In the genomic region with DNA sequence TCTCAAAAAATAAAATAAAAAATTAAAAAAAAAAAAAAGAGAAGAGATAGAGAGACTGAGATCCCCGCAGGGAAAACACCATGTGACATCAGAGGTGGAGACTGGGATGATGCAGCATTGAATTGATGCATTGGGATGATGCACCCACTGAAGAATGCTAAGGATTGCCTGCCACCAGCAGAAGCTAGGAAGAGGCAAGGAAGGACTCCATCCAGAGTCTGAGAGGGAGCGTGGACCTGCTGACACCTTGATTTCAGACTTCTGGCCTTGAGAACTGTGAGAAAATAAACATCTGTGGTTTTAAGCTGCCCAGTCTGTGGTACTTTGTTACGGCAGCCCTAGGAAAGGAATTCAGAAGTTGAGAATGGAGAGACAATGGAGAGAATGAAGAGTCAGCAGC, we compare ENCODE assay signal across 24 cellular contexts.
A peak's percentile ranks its signal among the peaks of the same experiment; 100 is the strongest.
DNase-seq lines count a peak whose midpoint lies in the region; ATAC-seq and TF ChIP-seq lines count a peak whose summit lies in the region.
"Had no signal": no experiment of that assay in that cellular context is flagged by ENCODE, and none has a peak within 500 bp of the region (broad histone marks: within the 10 kb centered on the region; RNA-seq: fewer than 3 reads in every experiment).

No MANE protein-coding gene starts in this region.

- H3K27ac Mint-ChIP-seq in neural progenitor cell: no peak overlapping the region
- H3K27ac Mint-ChIP-seq: endodermal cell; memory B cell; naive thymus-derived CD8-positive, alpha-beta T cell; progenitor cell of endocrine pancreas had no signal

- no peaks in the 10 kb centered on the region for H3F3A ChIP-seq in neural progenitor cell (ENCODE audit: low read depth)

- H3K79me2 ChIP-seq in neural progenitor cell (ENCODE audit: low read depth): no peaks in the 10 kb centered on the region

- no peak overlapping the region for H3K4me3 ChIP-seq in brain microvascular endothelial cell (ENCODE audit: low read depth, low read length)
- H3K4me3 ChIP-seq in neural progenitor cell: no peak overlapping the region
- H3K4me3 ChIP-seq: SK-N-MC, thoracic aorta had no signal

- DNase-seq in Daoy (ENCODE audit: low read depth): peak; percentile 70
- peak; percentile 89 for DNase-seq in M059J (ENCODE audit: low read depth)
- DNase-seq in brain microvascular endothelial cell: peak; percentile 67
- no peak for DNase-seq in neural progenitor cell (ENCODE audit: low spot score)
- no peak for DNase-seq in NK-92 treated with Interleukin-12 subunit alpha and Interleukin-12 subunit beta, amount 100 ng/mL, for 24 hours (lab: John Stamatoyannopoulos, UW)
- no peak for DNase-seq in Ammon's horn (ENCODE audit: low spot score)
- DNase-seq in ACHN: no peak
- DNase-seq: activated CD4-positive, alpha-beta T cell treated with anti-CD3 and anti-CD28 coated beads for 4 hours; amygdala; DMS79 treated with DMSO at 0.1 percent for 48 hours; endodermal cell; foreskin fibroblast; H7; Kasumi-1; kidney glomerular epithelial cell; naive thymus-derived CD8-positive, alpha-beta T cell; NCI-H2171 treated with DMSO at 0.1 percent for 48 hours; NCI-H82; small intestine had no signal

- no peaks in the 10 kb centered on the region for H3K9me3 ChIP-seq in neural progenitor cell (ENCODE audit: low read depth)
- H3K9me3 ChIP-seq: thoracic aorta had no signal

- H3K4me3 Mint-ChIP-seq in neural progenitor cell: no peak overlapping the region
- H3K4me3 Mint-ChIP-seq: endodermal cell; memory B cell; naive thymus-derived CD8-positive, alpha-beta T cell had no signal

- in situ Hi-C loops in brain microvascular endothelial cell (cut with HindIII; ENCODE audit: low pct_ligation_motif_present, low sequenced_read_pairs): no loop called here
- in situ Hi-C loops in ACHN (cut with HindIII; ENCODE audit: low pct_ligation_motif_present, low pct_unique_long_range_greater_than_20kb, low sequenced_read_pairs): no loop called here

- no peaks in the 10 kb centered on the region for H3K9me3 Mint-ChIP-seq in neural progenitor cell
- H3K9me3 Mint-ChIP-seq: endodermal cell; memory B cell; naive thymus-derived CD8-positive, alpha-beta T cell had no signal

- H3K27me3 Mint-ChIP-seq in neural progenitor cell (ENCODE audit: insufficient read depth, low read depth): no peaks in the 10 kb centered on the region
- H3K27me3 Mint-ChIP-seq: progenitor cell of endocrine pancreas had no signal

- no peak overlapping the region for H3K4me2 ChIP-seq in neural progenitor cell

- TF ChIP-seq CTCF in brain microvascular endothelial cell (IDR thresholded peaks at IDR 0.05; ENCODE audit: low read depth, low read length, missing control alignments) (no peak), neural progenitor cell (IDR thresholded peaks at IDR 0.05) (no peak)

- H3K27me3 ChIP-seq in brain microvascular endothelial cell (replicated peaks) (no peaks in the 10 kb centered on the region), neural progenitor cell (no peaks in the 10 kb centered on the region)

- H3K36me3 ChIP-seq in brain microvascular endothelial cell (replicated peaks) (no peaks in the 10 kb centered on the region), neural progenitor cell (no peaks in the 10 kb centered on the region)
- H3K36me3 ChIP-seq: thoracic aorta had no signal

- no peak overlapping the region for H3K9ac ChIP-seq in neural progenitor cell

- H3K27ac ChIP-seq in brain microvascular endothelial cell: no peak overlapping the region
- H3K27ac ChIP-seq in neural progenitor cell: no peak overlapping the region
- H3K27ac ChIP-seq: SK-N-MC, thoracic aorta had no signal

- no peak for ATAC-seq in GM21390 (IDR thresholded peaks at IDR 0.05; ENCODE audit: unreplicated experiment)
- ATAC-seq: naive thymus-derived CD8-positive, alpha-beta T cell had no signal

- H3K4me1 Mint-ChIP-seq in neural progenitor cell: no peaks in the 10 kb centered on the region
- H3K4me1 Mint-ChIP-seq: endodermal cell; naive thymus-derived CD8-positive, alpha-beta T cell had no signal

- H3K4me1 ChIP-seq in neural progenitor cell: peaks cover 16% of the 10 kb centered on the region

- peak overlapping the region; percentile 28 for H2AFZ ChIP-seq in neural progenitor cell (replicated peaks)

- H3K36me3 Mint-ChIP-seq in neural progenitor cell: no peaks in the 10 kb centered on the region
- H3K36me3 Mint-ChIP-seq: memory B cell; naive thymus-derived CD8-positive, alpha-beta T cell had no signal

- no peaks in the 10 kb centered on the region for H4K20me1 ChIP-seq in neural progenitor cell (ENCODE audit: low read depth)

Comparison
In these comparisons a context has a peak if more than half of its experiments do, and no peak if none do; other contexts are left out.
1. DNase-seq: peak in Daoy (single experiment), M059J (single experiment) and brain microvascular endothelial cell (single experiment); none in neural progenitor cell (single experiment), NK-92 treated with Interleukin-12 subunit alpha and Interleukin-12 subunit beta, amount 100 ng/mL, for 24 hours (single experiment), Ammon's horn (single experiment) and ACHN (single experiment).